1 cellular context compared by ENCODE assay signal in the genomic region with DNA sequence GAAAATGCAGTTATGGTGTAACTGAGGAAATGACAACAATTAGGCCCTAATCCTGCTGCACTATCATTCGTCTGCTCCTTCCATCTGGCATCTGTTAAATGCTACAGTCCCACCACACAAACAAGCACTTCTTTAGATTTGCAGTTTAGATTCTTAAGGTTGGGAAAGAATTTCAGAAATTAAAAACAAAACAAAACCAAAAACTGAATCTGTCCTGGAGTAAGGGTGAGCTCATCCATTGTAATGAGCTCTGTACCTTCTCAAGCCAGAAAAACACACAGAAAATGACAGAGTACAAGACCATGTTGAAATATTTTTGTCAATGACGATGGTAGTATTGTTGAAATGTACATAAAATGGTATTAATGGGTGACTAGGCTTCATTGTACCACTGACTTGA.
A peak's percentile ranks its signal among the peaks of the same experiment; 100 is the strongest.
TF ChIP-seq lines count a peak whose summit lies in the region.

No MANE protein-coding gene starts in this region.

TF ChIP-seq in SK-N-SH treated with all-trans-retinoic acid at 6 μM for 48 hours, 23 proteins besides CTCF, POLR2A, EP300 and RAD21 (continued from another document):
- TF ChIP-seq, protein P1, sequence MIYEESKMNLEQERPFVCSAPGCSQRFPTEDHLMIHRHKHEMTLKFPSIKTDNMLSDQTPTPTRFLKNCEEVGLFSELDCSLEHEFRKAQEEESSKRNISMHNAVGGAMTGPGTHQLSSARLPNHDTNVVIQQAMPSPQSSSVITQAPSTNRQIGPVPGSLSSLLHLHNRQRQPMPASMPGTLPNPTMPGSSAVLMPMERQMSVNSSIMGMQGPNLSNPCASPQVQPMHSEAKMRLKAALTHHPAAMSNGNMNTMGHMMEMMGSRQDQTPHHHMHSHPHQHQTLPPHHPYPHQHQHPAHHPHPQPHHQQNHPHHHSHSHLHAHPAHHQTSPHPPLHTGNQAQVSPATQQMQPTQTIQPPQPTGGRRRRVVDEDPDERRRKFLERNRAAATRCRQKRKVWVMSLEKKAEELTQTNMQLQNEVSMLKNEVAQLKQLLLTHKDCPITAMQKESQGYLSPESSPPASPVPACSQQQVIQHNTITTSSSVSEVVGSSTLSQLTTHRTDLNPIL (CRISPR knock-in tag; IDR thresholded peaks at IDR 0.05; ENCODE audit: low read depth): peak; percentile 86
- TF ChIP-seq ZFP3 (CRISPR knock-in tag; IDR thresholded peaks at IDR 0.05) (no peak), ISL1 (CRISPR knock-in tag; IDR thresholded peaks at IDR 0.05) (peak; percentile 86), CSDC2 (CRISPR knock-in tag; IDR thresholded peaks at IDR 0.05) (0 out of 2 replicates have a peak, but pooled peaks have one; percentile 35)
- TF ChIP-seq, protein P2, sequence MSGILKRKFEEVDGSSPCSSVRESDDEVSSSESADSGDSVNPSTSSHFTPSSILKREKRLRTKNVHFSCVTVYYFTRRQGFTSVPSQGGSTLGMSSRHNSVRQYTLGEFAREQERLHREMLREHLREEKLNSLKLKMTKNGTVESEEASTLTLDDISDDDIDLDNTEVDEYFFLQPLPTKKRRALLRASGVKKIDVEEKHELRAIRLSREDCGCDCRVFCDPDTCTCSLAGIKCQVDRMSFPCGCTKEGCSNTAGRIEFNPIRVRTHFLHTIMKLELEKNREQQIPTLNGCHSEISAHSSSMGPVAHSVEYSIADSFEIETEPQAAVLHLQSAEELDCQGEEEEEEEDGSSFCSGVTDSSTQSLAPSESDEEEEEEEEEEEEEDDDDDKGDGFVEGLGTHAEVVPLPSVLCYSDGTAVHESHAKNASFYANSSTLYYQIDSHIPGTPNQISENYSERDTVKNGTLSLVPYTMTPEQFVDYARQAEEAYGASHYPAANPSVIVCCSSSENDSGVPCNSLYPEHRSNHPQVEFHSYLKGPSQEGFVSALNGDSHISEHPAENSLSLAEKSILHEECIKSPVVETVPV (CRISPR knock-in tag; IDR thresholded peaks at IDR 0.05): no peak
